Comparison of ENCODE assay signal across 19 cellular contexts in the genomic region with DNA sequence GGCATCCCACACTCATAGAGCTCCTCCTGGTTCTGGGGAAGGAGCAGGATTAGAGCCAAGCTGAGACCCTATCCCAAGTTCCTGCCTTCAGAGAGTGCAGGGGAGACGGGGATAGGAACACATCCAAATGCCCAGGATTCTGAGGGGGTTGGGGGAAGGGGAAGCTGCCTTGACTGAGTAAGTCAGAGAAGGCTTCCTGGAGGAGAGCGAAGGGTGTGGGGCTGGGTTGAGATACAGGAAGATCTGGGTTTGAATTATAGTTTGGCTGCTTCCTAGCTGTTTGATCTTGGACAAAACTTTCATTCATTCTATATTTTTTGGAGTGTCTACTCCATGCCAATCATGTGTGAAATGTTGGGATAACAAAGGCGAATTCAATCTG. TPM values are rescaled to one million over a fixed set of nuclear protein-coding genes. Genes with fewer than 3 reads are reported as not detected.
"Had no signal": no experiment of that assay in that cellular context is flagged by ENCODE, and none has a peak within 500 bp of the region (broad histone marks: within the 10 kb centered on the region; RNA-seq: fewer than 3 reads in every experiment).

No MANE protein-coding gene starts in this region.

- H3K36me3 Mint-ChIP-seq: naive B cell had no signal

- DNase-seq: activated CD4-positive, alpha-beta T cell treated with anti-CD3 and anti-CD28 coated beads for 1 hour; activated CD8-positive, alpha-beta memory T cell treated with anti-CD3 and anti-CD28 coated beads, Interleukin-2, amount 50 U/mL, for 48 hours; activated CD8-positive, alpha-beta T cell treated with anti-CD3 and anti-CD28 coated beads, Interleukin-2, amount 10 ng/mL, durations not matched to agents 7 days and 5 days; activated naive CD4-positive, alpha-beta T cell; activated T-cell treated with anti-CD3 and anti-CD28 coated beads, Interleukin-2, amount 50 U/mL, for 72 hours; hippocampal formation; naive B cell; stimulated activated CD4-positive, alpha-beta T cell treated with anti-CD3 and anti-CD28 coated beads, Interleukin-2, amount 100 ng/mL, for 48 hours; stimulated activated naive CD4-positive, alpha-beta T cell; substantia nigra; SW 1271 had no signal

- H3K27me3 ChIP-seq: esophagus muscularis mucosa, tibial nerve had no signal

- H3K27ac Mint-ChIP-seq: activated CD8-positive, alpha-beta T cell treated with anti-CD3 and anti-CD28 coated beads, Interleukin-2, amount 10 ng/mL, durations not matched to agents 7 days and 5 days; activated T-cell treated with anti-CD3 and anti-CD28 coated beads, Interleukin-2, amount 50 U/mL, for 72 hours had no signal

- H3K36me3 ChIP-seq: esophagus muscularis mucosa, tibial nerve had no signal

- H3K4me3 ChIP-seq: esophagus muscularis mucosa, tibial nerve had no signal

- H3K27ac ChIP-seq: esophagus muscularis mucosa, tibial nerve, VCaP had no signal

- H3K9me3 Mint-ChIP-seq: activated T-cell treated with anti-CD3 and anti-CD28 coated beads, Interleukin-2, amount 50 U/mL, for 72 hours; naive B cell had no signal

- H3K4me3 Mint-ChIP-seq: activated CD8-positive, alpha-beta T cell treated with anti-CD3 and anti-CD28 coated beads, Interleukin-2, amount 10 ng/mL, durations not matched to agents 7 days and 5 days; activated T-cell treated with anti-CD3 and anti-CD28 coated beads, Interleukin-2, amount 50 U/mL, for 72 hours had no signal

- H3K9me3 ChIP-seq: esophagus muscularis mucosa, tibial nerve had no signal

- ATAC-seq: activated CD8-positive, alpha-beta T cell treated with anti-CD3 and anti-CD28 coated beads, Interleukin-2, amount 10 ng/mL, durations not matched to agents 7 days and 5 days; activated T-cell treated with anti-CD3 and anti-CD28 coated beads, Interleukin-2, amount 50 U/mL, for 72 hours; left lobe of liver had no signal

RNA-seq across cellular contexts. Expression of a gene that starts 8.0 kb away (rescaled TPM):
- total RNA-seq: activated CD8-positive, alpha-beta T cell treated with anti-CD3 and anti-CD28 coated beads, Interleukin-2, amount 10 ng/mL, durations not matched to agents 7 days and 5 days; activated T-cell treated with anti-CD3 and anti-CD28 coated beads, Interleukin-2, amount 50 U/mL, for 72 hours; cardiac septum; esophagus muscularis mucosa; fibroblast of villous mesenchyme; left lobe of liver; lung microvascular endothelial cell; tibial nerve had no signal
- polyA plus RNA-seq: keratinocyte had no signal

RNA-seq across cellular contexts. Expression of a gene that starts 19.2 kb away (rescaled TPM):
- total RNA-seq: activated CD8-positive, alpha-beta T cell treated with anti-CD3 and anti-CD28 coated beads, Interleukin-2, amount 10 ng/mL, durations not matched to agents 7 days and 5 days; activated T-cell treated with anti-CD3 and anti-CD28 coated beads, Interleukin-2, amount 50 U/mL, for 72 hours; cardiac septum; fibroblast of villous mesenchyme; left lobe of liver; lung microvascular endothelial cell had no signal
- polyA plus RNA-seq: keratinocyte had no signal

RNA-seq across cellular contexts. Expression of a gene that starts 30.2 kb away (rescaled TPM):
- total RNA-seq: activated CD8-positive, alpha-beta T cell treated with anti-CD3 and anti-CD28 coated beads, Interleukin-2, amount 10 ng/mL, durations not matched to agents 7 days and 5 days; activated T-cell treated with anti-CD3 and anti-CD28 coated beads, Interleukin-2, amount 50 U/mL, for 72 hours; cardiac septum; fibroblast of villous mesenchyme; lung microvascular endothelial cell had no signal

RNA-seq across cellular contexts. Expression of a gene that starts 38.8 kb away (rescaled TPM):
- total RNA-seq: left lobe of liver, lung microvascular endothelial cell had no signal
- polyA plus RNA-seq: keratinocyte had no signal
